8 cellular contexts compared by ENCODE assay signal in genomic region chr13:40770609-40770933, GRCh38. TPM values are rescaled to one million over a fixed set of nuclear protein-coding genes. Genes with fewer than 3 reads are reported as not detected.
A peak's percentile ranks its signal among the peaks of the same experiment; 100 is the strongest.
DNase-seq lines count a peak whose midpoint lies in the region; TF ChIP-seq lines count a peak whose summit lies in the region.

No MANE protein-coding gene starts in this region.

- WGBS in esophagus, 2 donors, result 0 to 1% methylated on average over 9 of the region's 9 CpGs
- WGBS in ovary, 3 donors, result 0 to 1% (median 0%) methylated on average over 9 of the region's 9 CpGs

- H3K27ac ChIP-seq in Peyer's patch (peak overlapping the region; percentile 79 to 88 (median 86)), esophagus (ENCODE audit: low read depth in 2 of 2, low read length in 1 of 2) (peak overlapping the region; percentile 90 to 97), ovary (peak overlapping the region; percentile 21 to 77)

- intact Hi-C loops in ovary (cut with DNase I), result loop anchor here in 1 of 4 donors (10.0 kb wide), 1 partner anchor 1086 kb away; no protein-coding TSS in a partner anchor

- in situ Hi-C loops in Caki2 (cut with HindIII; ENCODE audit: low pct_unique_long_range_greater_than_20kb, low sequenced_read_pairs), result no loop called here

- peaks cover 0 to 21% (median 2%) of the 10 kb centered on the region in 4 donors for H3K4me1 ChIP-seq in Peyer's patch
- no peaks in the 10 kb centered on the region for H3K4me1 ChIP-seq in esophagus (ENCODE audit: control insufficient read depth in 2 of 2, insufficient read depth in 2 of 2, low read length in 1 of 2)
- peaks cover 5% of the 10 kb centered on the region for H3K4me1 ChIP-seq in ovary (ENCODE audit: insufficient read depth)

- H3K4me3 ChIP-seq in Peyer's patch (peak overlapping the region; percentile 61 to 87 (median 80)), esophagus (ENCODE audit: low read depth in 1 of 2, low read length in 2 of 2) (peak overlapping the region; percentile 73 to 95), ovary (peak overlapping the region; percentile 48)

- H3K36me3 ChIP-seq in Peyer's patch (peaks cover 0 to 7% (median 0%) of the 10 kb centered on the region in 3 donors), esophagus (ENCODE audit: control insufficient read depth in 2 of 2, insufficient read depth in 2 of 2, low read length in 1 of 2) (no peaks in the 10 kb centered on the region), ovary (no peaks in the 10 kb centered on the region)

- no peak for TF ChIP-seq POLR2A in Peyer's patch (IDR thresholded peaks at IDR 0.05)
- no peak for TF ChIP-seq POLR2A in ovary (IDR thresholded peaks at IDR 0.05)

- TF ChIP-seq CTCF in Peyer's patch (IDR thresholded peaks at IDR 0.05), result no peak
- TF ChIP-seq CTCF in ovary (IDR thresholded peaks at IDR 0.05), result no peak

- DNase-seq in Caki2 (ENCODE audit: low read depth) (peak; percentile 5), Peyer's patch (no peak), ovary (no peak), hippocampal formation (lab: John Stamatoyannopoulos, UW) (no peak), NOMO-1 treated with DMSO at 0.1 percent for 48 hours (lab: John Stamatoyannopoulos, UW; ENCODE audit: unreplicated experiment) (no peak), hepatic stellate cell (ENCODE audit: low spot score) (no peak), iPS-NIHi7 (ENCODE audit: extremely low spot score) (no peak)

- H3K9me3 ChIP-seq in Peyer's patch (no peaks in the 10 kb centered on the region), esophagus (ENCODE audit: control insufficient read depth in 2 of 2, insufficient read depth in 1 of 2, low read depth in 1 of 2, low read length in 1 of 2) (no peaks in the 10 kb centered on the region), ovary (no peaks in the 10 kb centered on the region)

- TF ChIP-seq EP300 in ovary (IDR thresholded peaks at IDR 0.05), result no peak

- H3K27me3 ChIP-seq in Peyer's patch (no peaks in the 10 kb centered on the region), esophagus (ENCODE audit: control insufficient read depth in 1 of 2, insufficient read depth in 2 of 2, low read length in 2 of 2) (no peaks in the 10 kb centered on the region), ovary (no peaks in the 10 kb centered on the region)

RNA-seq across cellular contexts. Expression of gene MRPS31, which starts 0.4 kb away (rescaled TPM):
- 11.7 and 16.3 TPM in 2 replicates for total RNA-seq in Caki2 (2014; rRNA removed; shearing (Covaris generic); ENCODE audit: low replicate concordance)
- total RNA-seq in Peyer's patch (10 to 100 TPM; 12.4 to 26.8 (median 18.9) TPM), ovary (10 to 100 TPM; 17.2 to 27.1 (median 19.1) TPM)
- polyA plus RNA-seq in esophagus (10 to 100 TPM; 18.6 to 33.4 TPM), ovary (10 to 100 TPM; 21.1 to 25.4 TPM)

RNA-seq across cellular contexts. Expression of gene SLC25A15, which starts 18.8 kb away (rescaled TPM):
- total RNA-seq in Caki2 (2014; rRNA removed; shearing (Covaris generic); ENCODE audit: low replicate concordance), result 26.4 and 26.7 TPM in 2 replicates
- total RNA-seq in Peyer's patch (10 to 100 TPM; 19.0 to 92.8 (median 75.5) TPM), ovary (1 to 10 TPM; 2.3 to 8.4 (median 4.6) TPM)
- polyA plus RNA-seq in esophagus (1 to 10 TPM in 1 of 2 donors, under 1 TPM in 1; 0.55 to 3.7 TPM), ovary (10 to 100 TPM in 1 of 2 donors, 1 to 10 TPM in 1; 1.7 to 15.4 TPM)
